In genomic region chr2:188678921-188679320, GRCh38 we compare ENCODE assay signal across 21 cellular contexts.
A peak's percentile ranks its signal among the peaks of the same experiment; 100 is the strongest.
DNase-seq lines count a peak whose midpoint lies in the region; ATAC-seq, FAIRE-seq and TF ChIP-seq lines count a peak whose summit lies in the region.
"Had no signal": no experiment of that assay in that cellular context is flagged by ENCODE, and none has a peak within 500 bp of the region (broad histone marks: within the 10 kb centered on the region; RNA-seq: fewer than 3 reads in every experiment).

No MANE protein-coding gene starts in this region.

- ATAC-seq in left lung (peak; percentile 38), gastrocnemius medialis (no peak)
- ATAC-seq: HepG2, pancreas had no signal

- peaks cover 0 to 5% of the 10 kb centered on the region in 2 donors for H3K9me3 ChIP-seq in left lung
- H3K9me3 ChIP-seq in kidney (ENCODE audit: control insufficient read depth in 1 of 2, low read length in 2 of 2): peaks cover 0 to 4% of the 10 kb centered on the region in 2 donors
- H3K9me3 ChIP-seq in gastrocnemius medialis: no peaks in the 10 kb centered on the region
- H3K9me3 ChIP-seq: esophagus muscularis mucosa, pancreas, vagina had no signal

- no peak for FAIRE-seq in kidney (lab: Jason Lieb, UNC)
- FAIRE-seq: GM12892, HepG2, pancreas had no signal

- no peak overlapping the region for H3K9ac ChIP-seq in kidney (ENCODE audit: low read length in 2 of 2)

- H3K36me3 ChIP-seq in left lung (no peaks in the 10 kb centered on the region), kidney (ENCODE audit: control insufficient read depth in 1 of 2, insufficient read depth in 2 of 2, low read length in 2 of 2) (no peaks in the 10 kb centered on the region), gastrocnemius medialis (no peaks in the 10 kb centered on the region)
- H3K36me3 ChIP-seq: cardiac muscle cell, esophagus muscularis mucosa, pancreas, vagina had no signal

- no peak overlapping the region for H3K4me3 ChIP-seq in AG09309 (ENCODE audit: control insufficient read depth, low read depth, low read length)
- H3K4me3 ChIP-seq in choroid plexus epithelial cell (ENCODE audit: low read depth, low read length): no peak overlapping the region
- H3K4me3 ChIP-seq in left lung: no peak overlapping the region
- no peak overlapping the region for H3K4me3 ChIP-seq in kidney (ENCODE audit: low read length in 2 of 2)
- H3K4me3 ChIP-seq in gastrocnemius medialis: no peak overlapping the region
- H3K4me3 ChIP-seq: cardiac muscle cell, esophagus muscularis mucosa, pancreas, vagina had no signal

- H3K4me1 ChIP-seq in left lung (no peaks in the 10 kb centered on the region), kidney (ENCODE audit: control insufficient read depth in 1 of 2, insufficient read depth in 1 of 2, low read depth in 1 of 2, low read length in 2 of 2) (no peaks in the 10 kb centered on the region), gastrocnemius medialis (no peaks in the 10 kb centered on the region)
- H3K4me1 ChIP-seq: esophagus muscularis mucosa, pancreas, vagina had no signal

- intact Hi-C loops in left lung (cut with DNase I): no loop called here
- intact Hi-C loops in kidney (cut with DNase I): no loop called here
- intact Hi-C loops in gastrocnemius medialis (cut with DNase I; ENCODE audit: low total_unique reads): no loop called here

- no peak for TF ChIP-seq POLR2A in gastrocnemius medialis (IDR thresholded peaks at IDR 0.05)

- H3K27me3 ChIP-seq in left lung (no peaks in the 10 kb centered on the region), gastrocnemius medialis (no peaks in the 10 kb centered on the region)
- H3K27me3 ChIP-seq: cardiac muscle cell, esophagus muscularis mucosa, pancreas, vagina had no signal

- no peak for TF ChIP-seq CTCF in AG09309 (IDR thresholded peaks at IDR 0.05; ENCODE audit: control insufficient read depth, insufficient read depth, low read depth, low read length, missing control alignments)
- no peak for TF ChIP-seq CTCF in choroid plexus epithelial cell (conservative IDR thresholded peaks at IDR 0.05; ENCODE audit: low read depth, low read length)
- TF ChIP-seq CTCF in left lung (IDR thresholded peaks at IDR 0.05): no peak
- no peak for TF ChIP-seq CTCF in kidney (IDR thresholded peaks at IDR 0.05; ENCODE audit: borderline replicate concordance, extremely low read depth, insufficient read depth)
- TF ChIP-seq CTCF in gastrocnemius medialis (IDR thresholded peaks at IDR 0.05 in 4 of 5, conservative IDR thresholded peaks at IDR 0.05 in 1 of 5): no peak

- in situ Hi-C loops in gastrocnemius medialis (cut with MboI; ENCODE audit: low sequenced_read_pairs in 4 of 4): no loop called here

- DNase-seq in AG09309 (ENCODE audit: low read depth): peak; percentile 60
- DNase-seq in LHCN-M2 (ENCODE audit: low read depth): peak; percentile 66
- DNase-seq in choroid plexus epithelial cell (ENCODE audit: low read depth): peak; percentile 90
- DNase-seq in left lung: no peak
- DNase-seq in kidney: no peak
- DNase-seq in amygdala (lab: John Stamatoyannopoulos, UW): no peak
- DNase-seq in gastrocnemius medialis: no peak
- DNase-seq in DMS114 treated with DMSO at 0.1 percent for 48 hours (lab: John Stamatoyannopoulos, UW; ENCODE audit: unreplicated experiment): no peak
- DNase-seq: activated naive CD4-positive, alpha-beta T cell treated with anti-CD3 and anti-CD28 coated beads, Interleukin-2, amount 50 U/mL, for 16 hours; Calu3; GDM1; MV-4-11; NCI-H2107; pancreas; stimulated activated CD4-positive, alpha-beta T cell treated with anti-CD3 and anti-CD28 coated beads, Interleukin-4, amount 100 ng/mL, for 24 hours; substantia nigra had no signal

- H3K27ac ChIP-seq in left lung (no peak overlapping the region), kidney (ENCODE audit: low read depth in 2 of 2, low read length in 2 of 2) (no peak overlapping the region), gastrocnemius medialis (no peak overlapping the region)
- H3K27ac ChIP-seq: cardiac muscle cell, esophagus muscularis mucosa, pancreas, vagina had no signal

Comparison
In these comparisons a context has a peak if more than half of its experiments do, and no peak if none do; other contexts are left out.
1. DNase-seq: peak in AG09309 (single experiment), LHCN-M2 (single experiment) and choroid plexus epithelial cell (single experiment); none in left lung (0 of 2), kidney (single experiment), amygdala (0 of 56), gastrocnemius medialis (0 of 2) and DMS114 treated with DMSO at 0.1 percent for 48 hours (single experiment).